In genomic region chr13:43328907-43329306, GRCh38 we compare ENCODE assay signal across 9 cellular contexts.
"Had no signal": no experiment of that assay in that cellular context is flagged by ENCODE, and none has a peak within 500 bp of the region (broad histone marks: within the 10 kb centered on the region; RNA-seq: fewer than 3 reads in every experiment).

No MANE protein-coding gene starts in this region.

- H3K27ac Mint-ChIP-seq: HFFc6 had no signal

- FAIRE-seq: K562 had no signal

- H3K9ac ChIP-seq: GM23248 had no signal

- H3K9me3 ChIP-seq: HAP-1 had no signal

- H3K9me3 Mint-ChIP-seq: HFFc6 had no signal

- H3K27ac ChIP-seq: GM23248, HL-60 had no signal

- H3K36me3 ChIP-seq: HAP-1 had no signal

- H3K4me3 Mint-ChIP-seq: HFFc6 had no signal

- DNase-seq: GM23248, GOT3, H7, HFFc6, IMR-90 had no signal

- ATAC-seq: HCT116, K562 had no signal

- H2AFZ ChIP-seq: GM23248 had no signal

- H3K4me3 ChIP-seq: GM23248, HAP-1, K562 had no signal
